In the genomic region with DNA sequence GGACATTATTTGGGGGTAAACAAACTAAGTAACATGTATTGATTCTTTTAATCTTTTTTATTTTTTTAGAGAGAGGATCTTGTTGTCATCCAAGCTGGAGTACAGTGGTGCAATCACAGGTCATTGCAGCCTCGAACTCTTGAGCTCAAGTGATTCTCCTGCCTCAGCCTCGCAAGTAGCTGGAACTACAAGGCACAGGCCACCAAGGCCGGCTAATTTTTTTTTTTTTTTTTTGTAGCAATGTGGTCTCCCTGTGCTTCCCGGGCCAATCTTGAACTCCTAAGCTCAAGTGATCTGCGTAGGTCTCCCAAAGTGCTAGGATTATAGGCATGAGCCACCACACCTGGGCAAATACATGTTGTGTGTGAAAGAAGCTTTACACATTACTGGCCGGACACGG, we compare ENCODE assay signal across 17 cellular contexts. TPM values are rescaled to one million over a fixed set of nuclear protein-coding genes. Genes with fewer than 3 reads are reported as not detected.
DNase-seq lines count a peak whose midpoint lies in the region; ATAC-seq and TF ChIP-seq lines count a peak whose summit lies in the region.
"Had no signal": no experiment of that assay in that cellular context is flagged by ENCODE, and none has a peak within 500 bp of the region (broad histone marks: within the 10 kb centered on the region; RNA-seq: fewer than 3 reads in every experiment).

No MANE protein-coding gene starts in this region.

- H3K4me3 ChIP-seq in GM23338 = no peak overlapping the region
- H3K4me3 ChIP-seq in WERI-Rb-1 (ENCODE audit: low read depth, low read length) = no peak overlapping the region
- H3K4me3 ChIP-seq in PC-3 (ENCODE audit: low read length) = no peak overlapping the region
- H3K4me3 ChIP-seq in right cardiac atrium (ENCODE audit: low read length) = no peak overlapping the region
- H3K4me3 ChIP-seq: BLaER1, HAP-1 had no signal

- no peaks in the 10 kb centered on the region for H3K27me3 Mint-ChIP-seq in GM23338 (ENCODE audit: insufficient read depth, low read depth, poor library complexity)
- H3K27me3 Mint-ChIP-seq: B cell; CD4-positive, CD25-positive, alpha-beta regulatory T cell had no signal

- no peak overlapping the region for H3K27ac Mint-ChIP-seq in GM23338
- H3K27ac Mint-ChIP-seq: B cell; CD4-positive, CD25-positive, alpha-beta regulatory T cell; CD8-positive, alpha-beta T cell had no signal

- H3F3A ChIP-seq in GM23338 (replicated peaks; ENCODE audit: low read depth) = no peaks in the 10 kb centered on the region
- H3F3A ChIP-seq in PC-3 (ENCODE audit: low read length, unreplicated experiment) = no peaks in the 10 kb centered on the region

- POLR2A ChIA-PET in PC-3 (lab: Charles Lee; ENCODE audit: unreplicated experiment) = no interaction called here

- intact Hi-C loops in PC-3 (cut with micrococcal nuclease) (no loop called here), right cardiac atrium (cut with DNase I) (no loop called here)

- H4K20me1 ChIP-seq in GM23338 (replicated peaks; ENCODE audit: insufficient read depth) = peaks cover 10% of the 10 kb centered on the region
- H4K20me1 ChIP-seq in PC-3 (ENCODE audit: low read length) = no peaks in the 10 kb centered on the region

- no peak overlapping the region for H2AFZ ChIP-seq in GM23338
- H2AFZ ChIP-seq in PC-3 (ENCODE audit: low read length) = no peak overlapping the region

- H3K9me3 ChIP-seq in WERI-Rb-1 (ENCODE audit: severe bottlenecking) (no peaks in the 10 kb centered on the region), PC-3 (ENCODE audit: low read length) (no peaks in the 10 kb centered on the region), right cardiac atrium (ENCODE audit: control insufficient read depth, low read length) (no peaks in the 10 kb centered on the region)
- H3K9me3 ChIP-seq: BLaER1, Caco-2, HAP-1 had no signal

- CTCF ChIA-PET in PC-3 (lab: Charles Lee) = no interaction called here

- H3K27ac ChIP-seq in GM23338 (ENCODE audit: low read depth) (peak overlapping the region; percentile 3; the same call in 1 of the 2 replicates), WERI-Rb-1 (no peak overlapping the region), PC-3 (ENCODE audit: low read length) (no peak overlapping the region), right cardiac atrium (ENCODE audit: low read length) (no peak overlapping the region)
- H3K27ac ChIP-seq: 22Rv1, BLaER1, C4-2B had no signal

- H3K4me1 ChIP-seq in GM23338 (ENCODE audit: insufficient read depth) (peaks cover 16% of the 10 kb centered on the region), PC-3 (ENCODE audit: insufficient read depth, low read length) (no peaks in the 10 kb centered on the region), right cardiac atrium (ENCODE audit: control insufficient read depth, insufficient read depth, low read length) (no peaks in the 10 kb centered on the region)
- H3K4me1 ChIP-seq: BLaER1, Caco-2 had no signal

- H3K4me2 ChIP-seq in GM23338 (peak overlapping the region; percentile 44; the same call in 1 of the 2 replicates), PC-3 (ENCODE audit: low read length) (no peak overlapping the region)
- H3K4me2 ChIP-seq: BLaER1 had no signal

- no peak for TF ChIP-seq CTCF in GM23338 (conservative IDR thresholded peaks at IDR 0.05; ENCODE audit: low read depth in 2 of 2)
- no peak for TF ChIP-seq CTCF in WERI-Rb-1 (IDR thresholded peaks at IDR 0.05; ENCODE audit: low read depth, low read length)
- TF ChIP-seq CTCF in PC-3 (conservative IDR thresholded peaks at IDR 0.05; ENCODE audit: low read depth, low read length) = no peak

- H3K4me3 Mint-ChIP-seq in GM23338 = no peak overlapping the region
- H3K4me3 Mint-ChIP-seq: B cell; CD4-positive, CD25-positive, alpha-beta regulatory T cell; CD8-positive, alpha-beta T cell had no signal

- WGBS in right cardiac atrium = 92% methylated on average over 7 of the region's 7 CpGs

- ATAC-seq in GM23338 (peak; percentile 49), PC-3 (no peak), right cardiac atrium (no peak)
- ATAC-seq: CD8-positive, alpha-beta T cell had no signal

- H3K36me3 ChIP-seq in GM23338 (ENCODE audit: insufficient read depth) = no peaks in the 10 kb centered on the region; the same call in 1 of the 2 replicates
- H3K36me3 ChIP-seq in WERI-Rb-1 = peaks cover 30% of the 10 kb centered on the region
- peaks cover 22% of the 10 kb centered on the region; the same call in 1 of the 2 replicates for H3K36me3 ChIP-seq in PC-3 (ENCODE audit: low read depth, low read length)

- no peaks in the 10 kb centered on the region for H3K27me3 ChIP-seq in GM23338 (ENCODE audit: insufficient read depth)
- no peaks in the 10 kb centered on the region for H3K27me3 ChIP-seq in WERI-Rb-1 (ENCODE audit: insufficient read depth, low read depth, severe bottlenecking)
- no peaks in the 10 kb centered on the region for H3K27me3 ChIP-seq in PC-3 (ENCODE audit: low read length)
- no peaks in the 10 kb centered on the region for H3K27me3 ChIP-seq in right cardiac atrium (ENCODE audit: control insufficient read depth, insufficient read depth)
- H3K27me3 ChIP-seq: BLaER1 had no signal

- peaks cover 8% of the 10 kb centered on the region; the same call in 1 of the 3 replicates for H3K36me3 Mint-ChIP-seq in GM23338 (ENCODE audit: low read depth)

- H3K9me2 ChIP-seq in GM23338 (ENCODE audit: insufficient read depth) (no peaks in the 10 kb centered on the region), PC-3 (replicated peaks; ENCODE audit: low read length) (no peaks in the 10 kb centered on the region)

- H3K9me3 Mint-ChIP-seq in GM23338 = no peaks in the 10 kb centered on the region
- H3K9me3 Mint-ChIP-seq: CD4-positive, CD25-positive, alpha-beta regulatory T cell; CD8-positive, alpha-beta T cell had no signal

- no TSS peak for BruUV-seq in PC-3 (replicated peaks; lab: Mats Ljungman, UMichigan)

- DNase-seq in NCI-H82 (lab: John Stamatoyannopoulos, UW) (peak; percentile 66), NCI-H82 treated with DMSO at 0.1 percent for 48 hours (lab: John Stamatoyannopoulos, UW; ENCODE audit: unreplicated experiment) (no peak), GM23338 (ENCODE audit: low spot score) (no peak), WERI-Rb-1 (peak; percentile 40), PC-3 (no peak), right cardiac atrium (no peak)
- DNase-seq: Caco-2; CD4-positive, CD25-positive, alpha-beta regulatory T cell; CD8-positive, alpha-beta T cell; DMS153; DND-41; GOT3 had no signal

- no peak overlapping the region for H3K9ac ChIP-seq in PC-3 (ENCODE audit: low read length)
- H3K9ac ChIP-seq: BLaER1 had no signal

- H3K79me2 ChIP-seq in GM23338 (replicated peaks; ENCODE audit: insufficient read depth) (peaks cover 45% of the 10 kb centered on the region), PC-3 (ENCODE audit: low read length) (peaks cover 53% of the 10 kb centered on the region)

- peaks cover 14% of the 10 kb centered on the region for H3K4me1 Mint-ChIP-seq in GM23338
- H3K4me1 Mint-ChIP-seq: B cell had no signal

TF ChIP-seq in GM23338, 12 proteins besides CTCF, POLR2A, EP300 and RAD21 (continues in another document):
- no peak for TF ChIP-seq ETS1 (IDR thresholded peaks at IDR 0.05)
- TF ChIP-seq ZNF331 (CRISPR knock-in tag; IDR thresholded peaks at IDR 0.05; ENCODE audit: low read depth) = no peak
- TF ChIP-seq POLR2AphosphoS5 (IDR thresholded peaks at IDR 0.05; ENCODE audit: low read depth) = no peak
- no peak for TF ChIP-seq CREB1 (CRISPR knock-in tag; IDR thresholded peaks at IDR 0.05; ENCODE audit: low read depth)

RNA-seq across cellular contexts. Expression of gene OLA1, which starts 29.6 kb away (rescaled TPM):
- total RNA-seq in GM23338 (2014; rRNA removed; shearing (Covaris generic)) = 104 and 114 TPM in 2 replicates
- polyA plus RNA-seq in GM23338 (2016; fragmentation: Nextera tagmentation; extraction: Ambion mirVana) (190 and 242 TPM in 2 replicates), right cardiac atrium (73.6 TPM)
- total RNA-seq in PC-3 (2014; rRNA removed) (154 and 182 TPM in 2 replicates), right cardiac atrium (10 to 100 TPM; 66.9 to 84.4 (median 73.0) TPM)

Comparison
In these comparisons a context has a peak if more than half of its experiments do, and no peak if none do; other contexts are left out.
1. DNase-seq: peak in NCI-H82 (single experiment) and WERI-Rb-1 (single experiment); none in NCI-H82 treated with DMSO at 0.1 percent for 48 hours (single experiment), GM23338 (single experiment), PC-3 (single experiment) and right cardiac atrium (0 of 3).